Comparison of ENCODE assay signal across 1 cellular context in the genomic region with DNA sequence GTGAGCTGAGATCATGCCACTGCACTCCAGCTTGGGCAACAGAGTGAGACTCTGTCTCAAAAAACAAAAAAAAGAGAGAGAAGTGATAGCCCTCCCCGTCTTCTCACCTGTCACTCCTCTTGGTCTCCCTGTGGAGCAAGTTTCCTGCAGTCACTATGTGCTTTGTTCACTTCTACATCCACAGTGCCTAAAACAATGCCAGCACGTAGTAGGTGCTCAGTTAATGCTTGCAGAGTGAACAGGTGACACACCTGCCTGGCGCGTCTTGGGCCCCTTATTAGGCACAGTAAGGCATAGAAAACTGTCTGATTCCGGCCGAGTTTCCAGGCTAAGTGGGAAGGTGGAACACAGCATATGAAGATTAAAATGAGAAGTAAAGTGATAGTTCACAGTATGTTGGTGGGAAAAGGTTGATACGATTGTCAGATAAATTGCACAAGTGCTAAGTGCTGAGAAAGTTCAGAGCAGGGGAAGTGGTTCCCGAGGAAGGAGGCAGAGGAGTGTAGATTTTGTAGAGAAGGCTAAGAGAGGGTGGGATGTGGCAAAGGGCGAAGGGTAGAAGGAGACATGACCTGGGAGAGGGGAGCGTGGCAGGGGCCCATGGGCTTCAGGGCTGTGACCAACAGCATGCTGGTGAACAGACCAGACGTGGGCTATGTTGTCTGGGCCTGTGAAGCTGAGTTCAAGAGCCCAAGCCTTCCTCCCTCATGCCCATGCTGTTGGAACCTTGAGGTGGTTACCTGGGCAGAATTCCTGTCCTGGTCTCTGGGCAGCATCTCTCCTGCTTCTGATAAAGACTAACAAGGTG.
TF ChIP-seq lines count a peak whose summit lies in the region.

No MANE protein-coding gene starts in this region.

TF ChIP-seq in GM23338, 12 proteins besides CTCF, POLR2A, EP300 and RAD21 (continued from another document):
- TF ChIP-seq, protein P1, sequence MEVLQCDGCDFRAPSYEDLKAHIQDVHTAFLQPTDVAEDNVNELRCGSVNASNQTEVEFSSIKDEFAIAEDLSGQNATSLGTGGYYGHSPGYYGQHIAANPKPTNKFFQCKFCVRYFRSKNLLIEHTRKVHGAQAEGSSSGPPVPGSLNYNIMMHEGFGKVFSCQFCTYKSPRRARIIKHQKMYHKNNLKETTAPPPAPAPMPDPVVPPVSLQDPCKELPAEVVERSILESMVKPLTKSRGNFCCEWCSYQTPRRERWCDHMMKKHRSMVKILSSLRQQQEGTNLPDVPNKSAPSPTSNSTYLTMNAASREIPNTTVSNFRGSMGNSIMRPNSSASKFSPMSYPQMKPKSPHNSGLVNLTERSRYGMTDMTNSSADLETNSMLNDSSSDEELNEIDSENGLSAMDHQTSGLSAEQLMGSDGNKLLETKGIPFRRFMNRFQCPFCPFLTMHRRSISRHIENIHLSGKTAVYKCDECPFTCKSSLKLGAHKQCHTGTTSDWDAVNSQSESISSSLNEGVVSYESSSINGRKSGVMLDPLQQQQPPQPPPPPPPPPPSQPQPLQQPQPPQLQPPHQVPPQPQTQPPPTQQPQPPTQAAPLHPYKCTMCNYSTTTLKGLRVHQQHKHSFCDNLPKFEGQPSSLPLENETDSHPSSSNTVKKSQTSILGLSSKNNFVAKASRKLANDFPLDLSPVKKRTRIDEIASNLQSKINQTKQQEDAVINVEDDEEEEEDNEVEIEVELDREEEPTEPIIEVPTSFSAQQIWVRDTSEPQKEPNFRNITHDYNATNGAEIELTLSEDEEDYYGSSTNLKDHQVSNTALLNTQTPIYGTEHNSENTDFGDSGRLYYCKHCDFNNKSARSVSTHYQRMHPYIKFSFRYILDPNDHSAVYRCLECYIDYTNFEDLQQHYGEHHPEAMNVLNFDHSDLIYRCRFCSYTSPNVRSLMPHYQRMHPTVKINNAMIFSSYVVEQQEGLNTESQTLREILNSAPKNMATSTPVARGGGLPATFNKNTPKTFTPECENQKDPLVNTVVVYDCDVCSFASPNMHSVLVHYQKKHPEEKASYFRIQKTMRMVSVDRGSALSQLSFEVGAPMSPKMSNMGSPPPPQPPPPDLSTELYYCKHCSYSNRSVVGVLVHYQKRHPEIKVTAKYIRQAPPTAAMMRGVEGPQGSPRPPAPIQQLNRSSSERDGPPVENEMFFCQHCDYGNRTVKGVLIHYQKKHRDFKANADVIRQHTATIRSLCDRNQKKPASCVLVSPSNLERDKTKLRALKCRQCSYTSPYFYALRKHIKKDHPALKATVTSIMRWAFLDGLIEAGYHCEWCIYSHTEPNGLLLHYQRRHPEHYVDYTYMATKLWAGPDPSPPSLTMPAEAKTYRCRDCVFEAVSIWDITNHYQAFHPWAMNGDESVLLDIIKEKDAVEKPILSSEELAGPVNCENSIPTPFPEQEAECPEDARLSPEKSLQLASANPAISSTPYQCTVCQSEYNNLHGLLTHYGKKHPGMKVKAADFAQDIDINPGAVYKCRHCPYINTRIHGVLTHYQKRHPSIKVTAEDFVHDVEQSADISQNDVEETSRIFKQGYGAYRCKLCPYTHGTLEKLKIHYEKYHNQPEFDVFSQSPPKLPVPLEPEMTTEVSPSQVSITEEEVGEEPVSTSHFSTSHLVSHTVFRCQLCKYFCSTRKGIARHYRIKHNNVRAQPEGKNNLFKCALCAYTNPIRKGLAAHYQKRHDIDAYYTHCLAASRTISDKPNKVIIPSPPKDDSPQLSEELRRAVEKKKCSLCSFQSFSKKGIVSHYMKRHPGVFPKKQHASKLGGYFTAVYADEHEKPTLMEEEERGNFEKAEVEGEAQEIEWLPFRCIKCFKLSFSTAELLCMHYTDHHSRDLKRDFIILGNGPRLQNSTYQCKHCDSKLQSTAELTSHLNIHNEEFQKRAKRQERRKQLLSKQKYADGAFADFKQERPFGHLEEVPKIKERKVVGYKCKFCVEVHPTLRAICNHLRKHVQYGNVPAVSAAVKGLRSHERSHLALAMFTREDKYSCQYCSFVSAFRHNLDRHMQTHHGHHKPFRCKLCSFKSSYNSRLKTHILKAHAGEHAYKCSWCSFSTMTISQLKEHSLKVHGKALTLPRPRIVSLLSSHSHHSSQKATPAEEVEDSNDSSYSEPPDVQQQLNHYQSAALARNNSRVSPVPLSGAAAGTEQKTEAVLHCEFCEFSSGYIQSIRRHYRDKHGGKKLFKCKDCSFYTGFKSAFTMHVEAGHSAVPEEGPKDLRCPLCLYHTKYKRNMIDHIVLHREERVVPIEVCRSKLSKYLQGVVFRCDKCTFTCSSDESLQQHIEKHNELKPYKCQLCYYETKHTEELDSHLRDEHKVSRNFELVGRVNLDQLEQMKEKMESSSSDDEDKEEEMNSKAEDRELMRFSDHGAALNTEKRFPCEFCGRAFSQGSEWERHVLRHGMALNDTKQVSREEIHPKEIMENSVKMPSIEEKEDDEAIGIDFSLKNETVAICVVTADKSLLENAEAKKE (CRISPR knock-in tag; IDR thresholded peaks at IDR 0.05), result no peak
- TF ChIP-seq JUNB (IDR thresholded peaks at IDR 0.05; ENCODE audit: unreplicated experiment) (no peak), NANOG (IDR thresholded peaks at IDR 0.05; ENCODE audit: borderline replicate concordance) (no peak), CREB1 (CRISPR knock-in tag; IDR thresholded peaks at IDR 0.05; ENCODE audit: low read depth) (no peak), STAT1 (IDR thresholded peaks at IDR 0.05; ENCODE audit: unreplicated experiment) (no peak), EZH2 (IDR thresholded peaks at IDR 0.05; ENCODE audit: low read depth, unreplicated experiment) (no peak)
